Comparison of ENCODE assay signal across 8 cellular contexts in the genomic region with DNA sequence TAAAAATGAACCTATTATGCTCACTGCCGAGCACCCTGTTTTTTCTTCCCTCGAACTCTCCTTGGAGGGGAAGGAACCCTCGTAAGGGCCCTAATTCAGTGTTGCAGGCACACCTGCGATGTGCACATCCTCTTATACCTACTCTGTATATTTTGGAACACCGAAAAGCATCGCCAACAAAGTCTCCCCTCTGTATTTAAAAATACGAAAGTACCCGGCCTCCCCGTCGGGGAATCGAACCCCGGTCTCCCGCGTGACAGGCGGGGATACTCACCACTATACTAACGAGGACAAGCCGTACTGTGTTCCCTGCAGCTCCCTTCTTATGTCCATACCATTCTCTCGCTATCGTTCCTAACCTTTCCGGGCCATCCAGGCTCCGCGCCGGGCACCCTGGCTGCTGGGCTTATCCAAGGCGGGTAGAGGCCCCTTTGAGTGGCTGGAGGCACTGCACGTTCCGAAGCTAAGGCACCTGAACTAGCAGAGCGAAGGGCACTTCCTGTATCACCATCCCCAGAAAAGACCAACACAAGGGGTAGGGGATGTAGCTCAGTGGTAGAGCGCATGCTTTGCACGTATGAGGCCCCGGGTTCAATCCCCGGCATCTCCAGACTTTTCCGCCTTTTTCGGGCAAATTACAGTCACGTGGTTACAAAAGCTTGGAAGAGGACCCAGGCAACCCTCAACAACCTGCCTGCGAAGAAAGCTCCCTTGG. TPM values are rescaled to one million over a fixed set of nuclear protein-coding genes. Genes with fewer than 3 reads are reported as not detected.
DNase-seq lines count a peak whose midpoint lies in the region; ATAC-seq and TF ChIP-seq lines count a peak whose summit lies in the region.

No MANE protein-coding gene starts in this region.

- TSS peak; percentile 89 for BruUV-seq in PC-3 (replicated peaks; lab: Mats Ljungman, UMichigan)

- 0 out of 2 replicates have a peak overlapping the region, but pooled peaks have one; percentile 16 for H2AFZ ChIP-seq in PC-3 (ENCODE audit: low read length)

- no peaks in the 10 kb centered on the region for H3K9me3 ChIP-seq in PC-3 (ENCODE audit: low read length)
- H3K9me3 ChIP-seq in sigmoid colon: no peaks in the 10 kb centered on the region

- peaks cover 15% of the 10 kb centered on the region for H3F3A ChIP-seq in PC-3 (ENCODE audit: low read length, unreplicated experiment)

- 0% methylated on average over 35 of the region's 35 CpGs for WGBS in sigmoid colon, 2 donors

- peaks cover 12% of the 10 kb centered on the region for H3K4me1 Mint-ChIP-seq in activated naive CD8-positive, alpha-beta T cell treated with anti-CD3 and anti-CD28 coated beads, Interleukin-2, amount 50 U/mL, for 24 hours

- no peaks in the 10 kb centered on the region for H3K27me3 Mint-ChIP-seq in activated naive CD8-positive, alpha-beta T cell treated with anti-CD3 and anti-CD28 coated beads, Interleukin-2, amount 50 U/mL, for 24 hours

- H4K20me1 ChIP-seq in PC-3 (ENCODE audit: low read length): no peaks in the 10 kb centered on the region

- CTCF ChIA-PET in PC-3 (lab: Charles Lee): interaction anchor here (0.7 to 2.3 kb wide), 5 partner anchors 12 to 33 kb away, joined by 4 to 54 read pairs (median 11); no protein-coding TSS in a partner anchor

- POLR2A ChIA-PET in PC-3 (lab: Charles Lee; ENCODE audit: unreplicated experiment): interaction anchor here (0.5 to 1.9 kb wide), 8 partner anchors 16 to 37 kb away, joined by 3 to 10 read pairs (median 6); a partner anchor contains a TSS

- H3K79me2 ChIP-seq in PC-3 (ENCODE audit: low read length): no peaks in the 10 kb centered on the region

- no peaks in the 10 kb centered on the region for H3K27me3 ChIP-seq in PC-3 (ENCODE audit: low read length)
- H3K27me3 ChIP-seq in sigmoid colon: no peaks in the 10 kb centered on the region

- no peak overlapping the region for H3K9ac ChIP-seq in PC-3 (ENCODE audit: low read length)

- TF ChIP-seq EP300 in sigmoid colon (IDR thresholded peaks at IDR 0.05): no peak

- H3K4me3 ChIP-seq in PC-3 (ENCODE audit: low read length): peak overlapping the region; percentile 71
- H3K4me3 ChIP-seq in sigmoid colon: peak overlapping the region; percentile 36 to 51 (median 48)

- DNase-seq in GM04503 (ENCODE audit: low read depth) (peak; percentile 87), PC-3 (peak; percentile 98), hepatic stellate cell (ENCODE audit: low spot score) (peak; percentile 80), sigmoid colon (peak; percentile 95), DMS53 (lab: John Stamatoyannopoulos, UW) (no peak), T1000 (lab: John Stamatoyannopoulos, UW) (no peak)
- peak; percentile 86 for DNase-seq in activated naive CD8-positive, alpha-beta T cell treated with anti-CD3 and anti-CD28 coated beads, Interleukin-2, amount 50 U/mL, for 24 hours

- no peak overlapping the region for H3K4me3 Mint-ChIP-seq in activated naive CD8-positive, alpha-beta T cell treated with anti-CD3 and anti-CD28 coated beads, Interleukin-2, amount 50 U/mL, for 24 hours

- peak overlapping the region; percentile 61 for H3K27ac ChIP-seq in PC-3 (ENCODE audit: low read length)
- peak overlapping the region; percentile 84 to 96 (median 87) for H3K27ac ChIP-seq in sigmoid colon

- H3K4me1 ChIP-seq in PC-3 (ENCODE audit: insufficient read depth, low read length) (peaks cover 24% of the 10 kb centered on the region), sigmoid colon (peaks cover 0 to 30% (median 26%) of the 10 kb centered on the region in 4 donors)

- peak overlapping the region; percentile 86 for H3K4me2 ChIP-seq in PC-3 (ENCODE audit: low read length)

- H3K36me3 ChIP-seq in PC-3 (ENCODE audit: low read depth, low read length) (0 out of 2 replicates have a peak, but pooled peaks cover 2% of the 10 kb centered on the region), sigmoid colon (no peaks in the 10 kb centered on the region)

- TF ChIP-seq CTCF in PC-3 (conservative IDR thresholded peaks at IDR 0.05; ENCODE audit: low read depth, low read length) (peak; percentile 4; the same call in 1 of the 2 replicates), sigmoid colon (IDR thresholded peaks at IDR 0.05) (peak in 2 of 4 experiments; percentile 3 to 4)

- no peaks in the 10 kb centered on the region for H3K9me3 Mint-ChIP-seq in activated naive CD8-positive, alpha-beta T cell treated with anti-CD3 and anti-CD28 coated beads, Interleukin-2, amount 50 U/mL, for 24 hours

- ATAC-seq in HG02571 (IDR thresholded peaks at IDR 0.05; ENCODE audit: unreplicated experiment) (peak; percentile 52), PC-3 (peak; percentile 67)
- ATAC-seq in activated naive CD8-positive, alpha-beta T cell treated with anti-CD3 and anti-CD28 coated beads, Interleukin-2, amount 50 U/mL, for 24 hours: peak; percentile 87

- TF ChIP-seq POLR2A in sigmoid colon (IDR thresholded peaks at IDR 0.05): no peak

- H3K36me3 Mint-ChIP-seq in activated naive CD8-positive, alpha-beta T cell treated with anti-CD3 and anti-CD28 coated beads, Interleukin-2, amount 50 U/mL, for 24 hours (ENCODE audit: low read depth): peaks cover 2% of the 10 kb centered on the region

- no peaks in the 10 kb centered on the region for H3K9me2 ChIP-seq in PC-3 (replicated peaks; ENCODE audit: low read length)

- no peak overlapping the region for H3K27ac Mint-ChIP-seq in activated naive CD8-positive, alpha-beta T cell treated with anti-CD3 and anti-CD28 coated beads, Interleukin-2, amount 50 U/mL, for 24 hours

- intact Hi-C loops in PC-3 (cut with micrococcal nuclease): loop anchor here (1.0 kb wide), 4 partner anchors 12 to 50 kb away; a partner anchor contains a TSS
- intact Hi-C loops in sigmoid colon (cut with DNase I): loop anchor here (1.0 kb wide), 3 partner anchors 12 to 33 kb away; a partner anchor contains a TSS

RNA-seq across cellular contexts. Expression of a gene that starts 25.1 kb away (rescaled TPM):
- 1,587 TPM in 2 replicates for total RNA-seq in PC-3 (2014; rRNA removed)
- total RNA-seq in sigmoid colon: 1,000 to 10,000 TPM; 1,126 to 1,785 (median 1,332) TPM
- polyA plus RNA-seq in sigmoid colon: 1,000 to 10,000 TPM; 1,056 to 1,508 (median 1,064) TPM

RNA-seq across cellular contexts. Expression of a gene that starts 49.3 kb away (rescaled TPM):
- total RNA-seq in PC-3 (2014; rRNA removed): 56.5 and 76.0 TPM in 2 replicates
- 10 to 100 TPM in 1 of 4 donors, 1 to 10 TPM in 3; 5.0 to 10.3 (median 7.6) TPM for total RNA-seq in sigmoid colon
- 10 to 100 TPM in 1 of 3 donors, 1 to 10 TPM in 2; 3.9 to 18.3 (median 4.8) TPM for polyA plus RNA-seq in sigmoid colon

RNA-seq across cellular contexts. Expression of a gene that starts 53.9 kb away (rescaled TPM):
- total RNA-seq in PC-3 (2014; rRNA removed): 31.9 and 32.9 TPM in 2 replicates
- 1 to 10 TPM; 1.3 to 2.9 (median 1.8) TPM for total RNA-seq in sigmoid colon
- 10 to 100 TPM in 1 of 3 donors, 1 to 10 TPM in 2; 4.2 to 22.1 (median 7.9) TPM for polyA plus RNA-seq in sigmoid colon

Comparison
In these comparisons a context has a peak if more than half of its experiments do, and no peak if none do; other contexts are left out.
1. DNase-seq: peak in GM04503 (single experiment), PC-3 (single experiment), activated naive CD8-positive, alpha-beta T cell treated with anti-CD3 and anti-CD28 coated beads, Interleukin-2, amount 50 U/mL, for 24 hours (single experiment), hepatic stellate cell (single experiment) and sigmoid colon (single experiment); none in DMS53 (single experiment) and T1000 (single experiment).
2. Peak in every context shown above with its lines, with median percentiles within 50 percentile points of each other: ATAC-seq.